ENCODE assay signal across 24 cellular contexts in genomic region chr12:52096332-52097044, GRCh38. TPM values are rescaled to one million over a fixed set of nuclear protein-coding genes. Genes with fewer than 3 reads are reported as not detected.
DNase-seq lines count a peak whose midpoint lies in the region; ATAC-seq, FAIRE-seq and TF ChIP-seq lines count a peak whose summit lies in the region.
"Had no signal": no experiment of that assay in that cellular context is flagged by ENCODE, and none has a peak within 500 bp of the region (broad histone marks: within the 10 kb centered on the region; RNA-seq: fewer than 3 reads in every experiment).

No MANE protein-coding gene starts in this region.

- H3K9me3 Mint-ChIP-seq in activated T-helper 17 cell treated with anti-CD3 and anti-CD28 coated beads, Interleukin-2, amount 50 U/mL, for 72 hours = no peaks in the 10 kb centered on the region
- no peaks in the 10 kb centered on the region for H3K9me3 Mint-ChIP-seq in activated T-helper 2 cell treated with anti-CD3 and anti-CD28 coated beads, Interferon-gamma antibody, Interleukin-2, Interleukin-4, amounts not matched to agents 10 μg/mL and 5 μg/mL and 100 μg/mL, durations not matched to agents 14 hours and 24 hours and 36 hours
- H3K9me3 Mint-ChIP-seq: CD8-positive, alpha-beta T cell had no signal

- H3K9me1 ChIP-seq in K562 (ENCODE audit: control insufficient read depth, insufficient read depth, low read length) = no peaks in the 10 kb centered on the region

- intact Hi-C loops in K562 (cut with micrococcal nuclease) (no loop called here), kidney (cut with DNase I) (no loop called here)
- intact Hi-C loops in activated T-helper 2 cell treated with anti-CD3 and anti-CD28 coated beads, Interferon-gamma antibody, Interleukin-2, Interleukin-4, amounts not matched to agents 10 μg/mL and 5 μg/mL and 100 μg/mL, durations not matched to agents 14 hours and 24 hours and 36 hours (cut with micrococcal nuclease) = no loop called here

- no peaks in the 10 kb centered on the region for H4K20me1 ChIP-seq in K562 (replicated peaks; ENCODE audit: control insufficient read depth, insufficient read depth, low read length)
- H4K20me1 ChIP-seq: BLaER1 had no signal

- H3K27me3 ChIP-seq in K562 (ENCODE audit: control insufficient read depth in 2 of 2, insufficient read depth in 2 of 2, low read length in 2 of 2) = peaks cover 21 to 31% of the 10 kb centered on the region in 2 experiments
- H3K27me3 ChIP-seq: BLaER1 had no signal

- H3K9me3 ChIP-seq in HEK293 (ENCODE audit: control insufficient read depth, insufficient read depth, low read depth, low read length) = no peaks in the 10 kb centered on the region
- H3K9me3 ChIP-seq in K562 (replicated peaks; ENCODE audit: control insufficient read depth, insufficient read depth, low read depth, low read length) = no peaks in the 10 kb centered on the region
- no peaks in the 10 kb centered on the region for H3K9me3 ChIP-seq in kidney (ENCODE audit: control insufficient read depth in 1 of 2, low read length in 2 of 2)
- H3K9me3 ChIP-seq: BLaER1, Caco-2, HAP-1 had no signal

- H3K27ac Mint-ChIP-seq in activated T-helper 17 cell treated with anti-CD3 and anti-CD28 coated beads, Interleukin-2, amount 50 U/mL, for 72 hours = no peak overlapping the region
- H3K27ac Mint-ChIP-seq in activated T-helper 2 cell treated with anti-CD3 and anti-CD28 coated beads, Interferon-gamma antibody, Interleukin-2, Interleukin-4, amounts not matched to agents 10 μg/mL and 5 μg/mL and 100 μg/mL, durations not matched to agents 14 hours and 24 hours and 36 hours = no peak overlapping the region
- H3K27ac Mint-ChIP-seq: B cell; CD4-positive, CD25-positive, alpha-beta regulatory T cell; CD8-positive, alpha-beta T cell had no signal

- no peak overlapping the region for H3K4me3 Mint-ChIP-seq in activated T-helper 17 cell treated with anti-CD3 and anti-CD28 coated beads, Interleukin-2, amount 50 U/mL, for 72 hours
- no peak overlapping the region for H3K4me3 Mint-ChIP-seq in activated T-helper 2 cell treated with anti-CD3 and anti-CD28 coated beads, Interferon-gamma antibody, Interleukin-2, Interleukin-4, amounts not matched to agents 10 μg/mL and 5 μg/mL and 100 μg/mL, durations not matched to agents 14 hours and 24 hours and 36 hours (ENCODE audit: low read depth)
- H3K4me3 Mint-ChIP-seq: B cell; CD4-positive, CD25-positive, alpha-beta regulatory T cell; CD8-positive, alpha-beta T cell had no signal

- H3K79me2 ChIP-seq in K562 (ENCODE audit: control insufficient read depth, insufficient read depth, low read length) = no peaks in the 10 kb centered on the region

- no peak for TF ChIP-seq RAD21 in K562 (CRISPR knock-in tag; conservative IDR thresholded peaks at IDR 0.05 in 1 of 2, IDR thresholded peaks at IDR 0.05 in 1 of 2)

- DNase-seq in K562 (ENCODE audit: extremely low read depth in 1 of 4, low spot score in 3 of 4) (no peak), kidney (no peak), AG08395 (ENCODE audit: low spot score) (no peak)
- no peak for DNase-seq in activated T-helper 2 cell treated with anti-CD3 and anti-CD28 coated beads, Interferon-gamma antibody, Interleukin-2, Interleukin-4, amounts not matched to agents 10 μg/mL and 5 μg/mL and 100 μg/mL, durations not matched to agents 14 hours and 24 hours and 36 hours (ENCODE audit: low spot score)
- DNase-seq: 8988T; Caco-2; CD8-positive, alpha-beta T cell; DMS 273 treated with DMSO at 0.1 percent for 48 hours; DMS79; EL; GF-D8; GOT3 had no signal

- no peak for ATAC-seq in K562
- no peak for ATAC-seq in GM19467 (IDR thresholded peaks at IDR 0.05; ENCODE audit: unreplicated experiment)
- ATAC-seq in activated T-helper 17 cell treated with anti-CD3 and anti-CD28 coated beads, Interleukin-2, amount 50 U/mL, for 72 hours (replicated peaks) = no peak
- ATAC-seq: CD8-positive, alpha-beta T cell had no signal

- BruUV-seq in K562 (replicated peaks; lab: Mats Ljungman, UMichigan) = no TSS peak

- no peak for TF ChIP-seq POLR2A in K562 (conservative IDR thresholded peaks at IDR 0.05)

- WGBS in K562 (ENCODE audit: insufficient coverage, low coverage, missing lambda C conversion rate) = 29% methylated on average over 15 of the region's 15 CpGs

- TF ChIP-seq CTCF in HEK293 (tag by site-specific recombination; IDR thresholded peaks at IDR 0.05) (no peak), K562 (IDR thresholded peaks at IDR 0.05 in 2 of 3, conservative IDR thresholded peaks at IDR 0.05 in 1 of 3; ENCODE audit: insufficient read depth in 2 of 3, low read depth in 1 of 3, low read length in 3 of 3) (no peak), kidney (IDR thresholded peaks at IDR 0.05; ENCODE audit: borderline replicate concordance, extremely low read depth, insufficient read depth) (no peak)

- H2AFZ ChIP-seq in K562 (ENCODE audit: low read depth, low read length) = no peak overlapping the region

- CTCF ChIA-PET in HEK293 (lab: Yijun Ruan, JAX) = interaction anchor here (1.0 kb wide), 1 partner anchor 70 kb away, joined by 3 read pairs; no protein-coding TSS in a partner anchor
- CTCF ChIA-PET in K562 (lab: Yijun Ruan, JAX; ENCODE audit: low intra/inter-chr PET ratio) = no interaction called here

- H3K4me1 ChIP-seq in HEK293 (ENCODE audit: control insufficient read depth, insufficient read depth, low read length) (no peaks in the 10 kb centered on the region), K562 (replicated peaks in 1 of 2; ENCODE audit: control insufficient read depth in 2 of 2, insufficient read depth in 2 of 2, low read length in 2 of 2) (no peaks in the 10 kb centered on the region), kidney (ENCODE audit: control insufficient read depth in 1 of 2, insufficient read depth in 1 of 2, low read depth in 1 of 2, low read length in 2 of 2) (peaks cover 0 to 4% of the 10 kb centered on the region in 2 donors)
- H3K4me1 ChIP-seq: BLaER1, HAP-1 had no signal

- in situ Hi-C loops in K562 (cut with MboI) = no loop called here

- H3K4me3 ChIP-seq in HEK293 (ENCODE audit: low read depth, low read length) (no peak overlapping the region), K562 (no peak overlapping the region), kidney (ENCODE audit: low read length in 2 of 2) (no peak overlapping the region)
- H3K4me3 ChIP-seq: BLaER1, HAP-1 had no signal

- H3K4me2 ChIP-seq in K562 (ENCODE audit: insufficient read depth, low read length) = no peak overlapping the region
- H3K4me2 ChIP-seq: BLaER1 had no signal

- FAIRE-seq in A204.1 (lab: Jason Lieb, UNC) = peak; percentile 48
- no peak for FAIRE-seq in K562 (lab: Jason Lieb, UNC)
- FAIRE-seq in kidney (lab: Jason Lieb, UNC) = peak; percentile 29
- FAIRE-seq: GM12891, GM18507, H54 had no signal

- no peak overlapping the region for H3K27ac ChIP-seq in HEK293 (ENCODE audit: extremely low read depth, low read depth, low read length)
- no peak overlapping the region for H3K27ac ChIP-seq in K562 (ENCODE audit: extremely low read depth, low read depth, low read length)
- no peak overlapping the region for H3K27ac ChIP-seq in kidney (ENCODE audit: low read depth in 2 of 2, low read length in 2 of 2)
- H3K27ac ChIP-seq: BLaER1, C4-2B had no signal

- no peaks in the 10 kb centered on the region for H3K36me3 Mint-ChIP-seq in activated T-helper 17 cell treated with anti-CD3 and anti-CD28 coated beads, Interleukin-2, amount 50 U/mL, for 72 hours (ENCODE audit: low read depth)
- no peaks in the 10 kb centered on the region for H3K36me3 Mint-ChIP-seq in activated T-helper 2 cell treated with anti-CD3 and anti-CD28 coated beads, Interferon-gamma antibody, Interleukin-2, Interleukin-4, amounts not matched to agents 10 μg/mL and 5 μg/mL and 100 μg/mL, durations not matched to agents 14 hours and 24 hours and 36 hours (ENCODE audit: low read depth)
- H3K36me3 Mint-ChIP-seq: CD4-positive, CD25-positive, alpha-beta regulatory T cell; CD8-positive, alpha-beta T cell had no signal

- H3K9ac ChIP-seq in K562 (ENCODE audit: insufficient read depth in 1 of 2, low read depth in 2 of 2, low read length in 2 of 2) (no peak overlapping the region), kidney (ENCODE audit: low read length in 2 of 2) (no peak overlapping the region)
- H3K9ac ChIP-seq: BLaER1 had no signal

- POLR2A ChIA-PET in HEK293 (lab: Yijun Ruan, JAX) = no interaction called here
- POLR2A ChIA-PET in K562 (lab: Yijun Ruan, JAX) = no interaction called here

- H3K36me3 ChIP-seq in HEK293 (ENCODE audit: control insufficient read depth in 2 of 2, insufficient read depth in 1 of 2, low read length in 2 of 2) (no peaks in the 10 kb centered on the region), K562 (ENCODE audit: control insufficient read depth, insufficient read depth, low read length) (no peaks in the 10 kb centered on the region), kidney (ENCODE audit: control insufficient read depth in 1 of 2, insufficient read depth in 2 of 2, low read length in 2 of 2) (no peaks in the 10 kb centered on the region)
- H3K36me3 ChIP-seq: BLaER1, HAP-1 had no signal

- peaks cover 40% of the 10 kb centered on the region for H3K27me3 Mint-ChIP-seq in activated T-helper 17 cell treated with anti-CD3 and anti-CD28 coated beads, Interleukin-2, amount 50 U/mL, for 72 hours
- peaks cover 9% of the 10 kb centered on the region for H3K27me3 Mint-ChIP-seq in activated T-helper 2 cell treated with anti-CD3 and anti-CD28 coated beads, Interferon-gamma antibody, Interleukin-2, Interleukin-4, amounts not matched to agents 10 μg/mL and 5 μg/mL and 100 μg/mL, durations not matched to agents 14 hours and 24 hours and 36 hours (ENCODE audit: low read depth)

- H3K4me1 Mint-ChIP-seq in activated T-helper 17 cell treated with anti-CD3 and anti-CD28 coated beads, Interleukin-2, amount 50 U/mL, for 72 hours = no peaks in the 10 kb centered on the region
- H3K4me1 Mint-ChIP-seq in activated T-helper 2 cell treated with anti-CD3 and anti-CD28 coated beads, Interferon-gamma antibody, Interleukin-2, Interleukin-4, amounts not matched to agents 10 μg/mL and 5 μg/mL and 100 μg/mL, durations not matched to agents 14 hours and 24 hours and 36 hours (ENCODE audit: low read depth) = no peaks in the 10 kb centered on the region
- H3K4me1 Mint-ChIP-seq: B cell; CD4-positive, CD25-positive, alpha-beta regulatory T cell had no signal

- no peak for TF ChIP-seq EP300 in K562 (IDR thresholded peaks at IDR 0.05; ENCODE audit: low read length)

RNA-seq across cellular contexts. Expression of gene SMIM41, which starts 17.0 kb away (rescaled TPM):
- total RNA-seq in K562 (2011; cell fraction: chromatin; rRNA removed; ENCODE audit: low replicate concordance) = not detected in 2 replicates
- 0.50 TPM in 1 of 2 replicates, not detected in the other for total RNA-seq in K562 (2011; cell fraction: nucleolus; rRNA removed)
- total RNA-seq in K562 (2011; cell fraction: nucleoplasm; rRNA removed) = not detected in 2 replicates
- total RNA-seq in K562 (2014; rRNA removed) (not detected in 2 replicates), K562 (2014; rRNA removed; fragmentation: Illumina TruSeq; extraction: Trizol) (not detected in 2 replicates), K562 (2015; rRNA removed; fragmentation: Illumina TruSeq; extraction: Trizol) (not detected in 2 replicates), K562 (2021) (not detected in 2 replicates), kidney (0.31 TPM)
- polyA plus RNA-seq in K562 (2011; rRNA removed) (not detected in 2 replicates), K562 (2014; fragmentation: Illumina TruSeq; extraction: Trizol) (not detected in 2 replicates), K562 (2014; fragmentation: Nextera tagmentation; extraction: Ambion mirVana) (not detected), K562 (2014; rRNA removed) (not detected in 2 replicates), kidney (ENCODE audit: insufficient read depth, low read depth, low replicate concordance) (not detected)
- polyA plus RNA-seq in K562 (2011; cell fraction: cytosol; rRNA removed) = not detected in 2 replicates
- 0.09 TPM in 1 of 2 replicates, not detected in the other for polyA plus RNA-seq in K562 (2011; cell fraction: nucleus; rRNA removed)
- not detected in 2 replicates for polyA plus RNA-seq in K562 (2012)
- polyA minus RNA-seq in K562 (2011; rRNA and poly(A)+ RNA removed) = not detected in 2 replicates
- not detected in 2 replicates for polyA minus RNA-seq in K562 (2011; cell fraction: cytosol; rRNA and poly(A)+ RNA removed)
- 0.27 TPM in 1 of 2 replicates, not detected in the other for polyA minus RNA-seq in K562 (2011; cell fraction: nucleus; rRNA and poly(A)+ RNA removed)
- not detected for total RNA-seq in activated T-helper 17 cell treated with anti-CD3 and anti-CD28 coated beads, Interleukin-2, amount 50 U/mL, for 72 hours
- total RNA-seq in activated T-helper 2 cell treated with anti-CD3 and anti-CD28 coated beads, Interferon-gamma antibody, Interleukin-2, Interleukin-4, amounts not matched to agents 10 μg/mL and 5 μg/mL and 100 μg/mL, durations not matched to agents 14 hours and 24 hours and 36 hours = 0.14 and 0.16 TPM in 2 replicates
- total RNA-seq: B cell, Caco-2 had no signal
- polyA plus RNA-seq: CD4-positive, CD25-positive, alpha-beta regulatory T cell had no signal

RNA-seq across cellular contexts. Expression of gene ATG101, which starts 26.7 kb away (rescaled TPM):
- 24.2 and 53.2 TPM in 2 replicates for total RNA-seq in K562 (2011; cell fraction: chromatin; rRNA removed; ENCODE audit: low replicate concordance)
- 52.9 and 58.2 TPM in 2 replicates for total RNA-seq in K562 (2011; cell fraction: nucleolus; rRNA removed)
- 34.3 and 38.9 TPM in 2 replicates for total RNA-seq in K562 (2011; cell fraction: nucleoplasm; rRNA removed)
- total RNA-seq in K562 (2014; rRNA removed) = 50.5 and 52.4 TPM in 2 replicates
- total RNA-seq in K562 (2014; rRNA removed; fragmentation: Illumina TruSeq; extraction: Trizol) = 15.0 and 20.8 TPM in 2 replicates
- total RNA-seq in K562 (2015; rRNA removed; fragmentation: Illumina TruSeq; extraction: Trizol) = 29.7 and 31.8 TPM in 2 replicates
- 38.0 and 38.1 TPM in 2 replicates for total RNA-seq in K562 (2021)
- 40.0 and 44.4 TPM in 2 replicates for polyA plus RNA-seq in K562 (2011; rRNA removed)
- 44.9 and 61.0 TPM in 2 replicates for polyA plus RNA-seq in K562 (2011; cell fraction: cytosol; rRNA removed)
- 29.2 and 42.6 TPM in 2 replicates for polyA plus RNA-seq in K562 (2011; cell fraction: nucleus; rRNA removed)
- polyA plus RNA-seq in K562 (2012) = 36.2 and 43.3 TPM in 2 replicates
- 29.1 and 34.1 TPM in 2 replicates for polyA plus RNA-seq in K562 (2014; fragmentation: Illumina TruSeq; extraction: Trizol)
- polyA plus RNA-seq in K562 (2014; fragmentation: Nextera tagmentation; extraction: Ambion mirVana) = 1 to 10 TPM; 2.9 to 3.9 TPM
- polyA plus RNA-seq in K562 (2014; rRNA removed) = 39.9 and 42.9 TPM in 2 replicates
- 36.0 and 46.8 TPM in 2 replicates for polyA minus RNA-seq in K562 (2011; rRNA and poly(A)+ RNA removed)
- polyA minus RNA-seq in K562 (2011; cell fraction: cytosol; rRNA and poly(A)+ RNA removed) = 12.4 and 14.5 TPM in 2 replicates
- 16.6 and 19.2 TPM in 2 replicates for polyA minus RNA-seq in K562 (2011; cell fraction: nucleus; rRNA and poly(A)+ RNA removed)
- 32.1 TPM for total RNA-seq in kidney
- 53.0 TPM for polyA plus RNA-seq in kidney (ENCODE audit: insufficient read depth, low read depth, low replicate concordance)
- total RNA-seq in activated T-helper 17 cell treated with anti-CD3 and anti-CD28 coated beads, Interleukin-2, amount 50 U/mL, for 72 hours = 10 to 100 TPM; 27.6 to 31.1 TPM
- total RNA-seq in activated T-helper 2 cell treated with anti-CD3 and anti-CD28 coated beads, Interferon-gamma antibody, Interleukin-2, Interleukin-4, amounts not matched to agents 10 μg/mL and 5 μg/mL and 100 μg/mL, durations not matched to agents 14 hours and 24 hours and 36 hours = 44.6 and 45.9 TPM in 2 replicates

RNA-seq across cellular contexts. Expression of gene NR4A1, which starts 45.2 kb away (rescaled TPM):
- 5.4 and 21.5 TPM in 2 replicates for total RNA-seq in K562 (2011; cell fraction: chromatin; rRNA removed; ENCODE audit: low replicate concordance)
- total RNA-seq in K562 (2011; cell fraction: nucleolus; rRNA removed) = 6.6 and 15.5 TPM in 2 replicates
- 6.7 and 7.1 TPM in 2 replicates for total RNA-seq in K562 (2011; cell fraction: nucleoplasm; rRNA removed)
- total RNA-seq in K562 (2014; rRNA removed) (2.0 and 2.2 TPM in 2 replicates), K562 (2014; rRNA removed; fragmentation: Illumina TruSeq; extraction: Trizol) (0.47 and 0.86 TPM in 2 replicates), K562 (2015; rRNA removed; fragmentation: Illumina TruSeq; extraction: Trizol) (0.07 and 0.34 TPM in 2 replicates), K562 (2021) (4.4 and 4.7 TPM in 2 replicates), kidney (37.2 TPM)
- polyA plus RNA-seq in K562 (2011; rRNA removed) (2.0 and 3.2 TPM in 2 replicates), K562 (2014; fragmentation: Illumina TruSeq; extraction: Trizol) (1.7 and 2.4 TPM in 2 replicates), K562 (2014; fragmentation: Nextera tagmentation; extraction: Ambion mirVana) (under 1 TPM in 1 of 2 experiments, not detected in 1; 0.08 TPM), K562 (2014; rRNA removed) (1.7 and 2.7 TPM in 2 replicates), kidney (ENCODE audit: insufficient read depth, low read depth, low replicate concordance) (54.1 TPM)
- polyA plus RNA-seq in K562 (2011; cell fraction: cytosol; rRNA removed) = 3.2 and 7.1 TPM in 2 replicates
- polyA plus RNA-seq in K562 (2011; cell fraction: nucleus; rRNA removed) = 6.6 and 13.3 TPM in 2 replicates
- 3.6 and 4.4 TPM in 2 replicates for polyA plus RNA-seq in K562 (2012)
- 0.72 and 0.95 TPM in 2 replicates for polyA minus RNA-seq in K562 (2011; rRNA and poly(A)+ RNA removed)
- 3.7 and 7.6 TPM in 2 replicates for polyA minus RNA-seq in K562 (2011; cell fraction: cytosol; rRNA and poly(A)+ RNA removed)
- 2.8 and 3.4 TPM in 2 replicates for polyA minus RNA-seq in K562 (2011; cell fraction: nucleus; rRNA and poly(A)+ RNA removed)
- 10 to 100 TPM in 1 of 2 donors, 1 to 10 TPM in 1; 9.9 to 47.6 TPM for total RNA-seq in activated T-helper 17 cell treated with anti-CD3 and anti-CD28 coated beads, Interleukin-2, amount 50 U/mL, for 72 hours
- total RNA-seq in activated T-helper 2 cell treated with anti-CD3 and anti-CD28 coated beads, Interferon-gamma antibody, Interleukin-2, Interleukin-4, amounts not matched to agents 10 μg/mL and 5 μg/mL and 100 μg/mL, durations not matched to agents 14 hours and 24 hours and 36 hours = 134 and 139 TPM in 2 replicates
